Comparison of ENCODE assay signal across 13 cellular contexts in the genomic region with DNA sequence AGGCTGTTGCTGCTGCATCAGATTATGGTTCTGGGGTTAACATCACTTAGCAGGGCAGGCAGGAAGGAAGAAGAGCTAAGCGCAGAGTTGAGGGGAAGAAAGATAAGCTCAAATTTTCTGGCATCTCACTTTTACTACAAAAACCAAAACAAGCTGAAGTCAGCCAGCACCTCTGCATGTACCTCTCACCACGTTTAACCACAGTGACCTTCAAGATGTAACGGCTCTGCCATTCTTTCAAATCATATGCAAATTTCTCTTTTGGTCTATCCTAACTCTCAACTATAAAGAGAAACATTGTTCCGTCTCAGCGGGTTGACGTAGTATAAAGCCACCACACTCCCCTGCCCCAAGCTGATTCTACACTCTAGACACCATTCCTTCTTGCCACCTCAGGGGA.
A peak's percentile ranks its signal among the peaks of the same experiment; 100 is the strongest.
DNase-seq lines count a peak whose midpoint lies in the region; ATAC-seq and TF ChIP-seq lines count a peak whose summit lies in the region.
"Had no signal": no experiment of that assay in that cellular context is flagged by ENCODE, and none has a peak within 500 bp of the region (broad histone marks: within the 10 kb centered on the region; RNA-seq: fewer than 3 reads in every experiment).

No MANE protein-coding gene starts in this region.

- H3K27ac Mint-ChIP-seq in central memory CD8-positive, alpha-beta T cell (ENCODE audit: low read depth), result no peak overlapping the region
- H3K27ac Mint-ChIP-seq in Calu3 (ENCODE audit: unreplicated experiment) (no peak overlapping the region), chondrocyte (ENCODE audit: unreplicated experiment) (no peak overlapping the region)

- no peak overlapping the region for H3K4me3 Mint-ChIP-seq in central memory CD8-positive, alpha-beta T cell
- H3K4me3 Mint-ChIP-seq in Calu3 (ENCODE audit: low read depth, unreplicated experiment), result no peak overlapping the region
- H3K4me3 Mint-ChIP-seq in chondrocyte (ENCODE audit: unreplicated experiment), result no peak overlapping the region

- H3K27me3 Mint-ChIP-seq in central memory CD8-positive, alpha-beta T cell, result no peaks in the 10 kb centered on the region
- peaks cover 13% of the 10 kb centered on the region for H3K27me3 Mint-ChIP-seq in Calu3 (ENCODE audit: unreplicated experiment)
- H3K27me3 Mint-ChIP-seq in chondrocyte (ENCODE audit: low read depth), result peaks cover 5% of the 10 kb centered on the region

- peaks cover 3% of the 10 kb centered on the region for H3K27me3 ChIP-seq in foreskin keratinocyte
- H3K27me3 ChIP-seq: body of pancreas, vagina had no signal

- H3K36me3 Mint-ChIP-seq in central memory CD8-positive, alpha-beta T cell (ENCODE audit: insufficient read depth), result no peaks in the 10 kb centered on the region
- H3K36me3 Mint-ChIP-seq in Calu3 (ENCODE audit: insufficient read depth, unreplicated experiment) (no peaks in the 10 kb centered on the region), chondrocyte (ENCODE audit: low read depth) (no peaks in the 10 kb centered on the region)

- TF ChIP-seq CTCF in GM10266 (IDR thresholded peaks at IDR 0.05; ENCODE audit: control insufficient read depth, insufficient read depth, low read depth, missing control alignments) (no peak), foreskin keratinocyte (conservative IDR thresholded peaks at IDR 0.05) (no peak), Calu3 (IDR thresholded peaks at IDR 0.05; ENCODE audit: unreplicated experiment) (no peak), chondrocyte (IDR thresholded peaks at IDR 0.05) (no peak), RWPE1 (conservative IDR thresholded peaks at IDR 0.05; ENCODE audit: low read depth) (no peak)

- intact Hi-C loops in Calu3 (cut with micrococcal nuclease; ENCODE audit: unreplicated experiment), result no loop called here

- H3K9me3 Mint-ChIP-seq in central memory CD8-positive, alpha-beta T cell, result no peaks in the 10 kb centered on the region
- H3K9me3 Mint-ChIP-seq in Calu3 (ENCODE audit: low read depth, unreplicated experiment), result no peaks in the 10 kb centered on the region
- H3K9me3 Mint-ChIP-seq in chondrocyte (ENCODE audit: low read depth), result no peaks in the 10 kb centered on the region

- peak; percentile 59 for ATAC-seq in GM19455 (IDR thresholded peaks at IDR 0.05; ENCODE audit: unreplicated experiment)
- peak; percentile 93 for ATAC-seq in HG03439 (IDR thresholded peaks at IDR 0.05; ENCODE audit: unreplicated experiment)
- peak; percentile 93 for ATAC-seq in central memory CD8-positive, alpha-beta T cell (replicated peaks; ENCODE audit: extremely low read depth, poor library complexity, severe bottlenecking)
- ATAC-seq in foreskin keratinocyte, result no peak
- ATAC-seq: body of pancreas, Panc1, psoas muscle had no signal

- no TSS peak for BruUV-seq in Calu3 (replicated peaks; lab: Mats Ljungman, UMichigan)

- H3K27ac ChIP-seq in foreskin keratinocyte (no peak overlapping the region), RWPE1 (no peak overlapping the region)
- H3K27ac ChIP-seq: body of pancreas, psoas muscle, vagina had no signal

- POLR2A ChIA-PET in RWPE1 (lab: Yijun Ruan, JAX; ENCODE audit: low non-redundant PET), result no interaction called here

- DNase-seq in GM10266 (ENCODE audit: extremely low spot score), result peak; percentile 49
- peak in 1 of 2 donors; percentile 29 for DNase-seq in central memory CD8-positive, alpha-beta T cell (ENCODE audit: low spot score in 2 of 2)
- no peak for DNase-seq in foreskin keratinocyte
- DNase-seq in Calu3, result no peak
- DNase-seq in chondrocyte (ENCODE audit: low spot score), result no peak
- no peak for DNase-seq in RWPE1 (ENCODE audit: low spot score)
- DNase-seq: body of pancreas, NCI-H1436, psoas muscle had no signal

- H3K4me1 Mint-ChIP-seq in central memory CD8-positive, alpha-beta T cell, result peaks cover 5% of the 10 kb centered on the region
- peaks cover 8% of the 10 kb centered on the region for H3K4me1 Mint-ChIP-seq in Calu3 (ENCODE audit: low read depth, unreplicated experiment)
- H3K4me1 Mint-ChIP-seq in chondrocyte (ENCODE audit: low read depth), result peaks cover 14% of the 10 kb centered on the region

- CTCF ChIA-PET in Calu3 (lab: Charles Lee), result no interaction called here
- CTCF ChIA-PET in RWPE1 (lab: Yijun Ruan, JAX), result no interaction called here

- H3K4me1 ChIP-seq in foreskin keratinocyte, result peaks cover 18% of the 10 kb centered on the region
- H3K4me1 ChIP-seq: body of pancreas, psoas muscle had no signal
